Comparison of ENCODE assay signal across 23 cellular contexts in genomic region chr4:2647403-2648158, GRCh38.
DNase-seq lines count a peak whose midpoint lies in the region; TF ChIP-seq lines count a peak whose summit lies in the region.
"Had no signal": no experiment of that assay in that cellular context is flagged by ENCODE, and none has a peak within 500 bp of the region (broad histone marks: within the 10 kb centered on the region; RNA-seq: fewer than 3 reads in every experiment).

No MANE protein-coding gene starts in this region.

- no peaks in the 10 kb centered on the region for H3K9me3 Mint-ChIP-seq in chondrocyte (ENCODE audit: low read depth)
- no peaks in the 10 kb centered on the region for H3K9me3 Mint-ChIP-seq in progenitor cell of endocrine pancreas (ENCODE audit: low read depth)
- H3K9me3 Mint-ChIP-seq: activated naive CD8-positive, alpha-beta T cell treated with anti-CD3 and anti-CD28 coated beads for 36 hours; type B pancreatic cell had no signal

- peaks cover 11% of the 10 kb centered on the region for H3K4me1 Mint-ChIP-seq in chondrocyte (ENCODE audit: low read depth)
- peaks cover 1% of the 10 kb centered on the region for H3K4me1 Mint-ChIP-seq in progenitor cell of endocrine pancreas (ENCODE audit: low read depth)

- no peak overlapping the region for H3K4me3 ChIP-seq in mammary epithelial cell (replicated peaks in 1 of 3; ENCODE audit: insufficient read depth in 1 of 3, low read depth in 2 of 3, low read length in 3 of 3)
- H3K4me3 ChIP-seq: body of pancreas, prostate gland, SJSA1 had no signal

- H3K4me1 ChIP-seq in mammary epithelial cell (ENCODE audit: insufficient read depth, low read length): no peaks in the 10 kb centered on the region
- H3K4me1 ChIP-seq: BE2C, body of pancreas, prostate gland, SJSA1 had no signal

- no peaks in the 10 kb centered on the region for H4K20me1 ChIP-seq in mammary epithelial cell (ENCODE audit: insufficient read depth, low read length)

- dilution Hi-C loops in mammary epithelial cell (cut with HindIII; ENCODE audit: low sequenced_read_pairs): no loop called here

- no peak overlapping the region for H2AFZ ChIP-seq in mammary epithelial cell (ENCODE audit: low read depth, low read length)

- H3K27me3 Mint-ChIP-seq in chondrocyte (ENCODE audit: low read depth) (no peaks in the 10 kb centered on the region), progenitor cell of endocrine pancreas (no peaks in the 10 kb centered on the region)
- H3K27me3 Mint-ChIP-seq: activated naive CD8-positive, alpha-beta T cell treated with anti-CD3 and anti-CD28 coated beads for 36 hours; type B pancreatic cell had no signal

- TF ChIP-seq CTCF in chondrocyte (IDR thresholded peaks at IDR 0.05) (no peak), progenitor cell of endocrine pancreas (IDR thresholded peaks at IDR 0.05; ENCODE audit: unreplicated experiment) (no peak), mammary epithelial cell (conservative IDR thresholded peaks at IDR 0.05 in 1 of 2, IDR thresholded peaks at IDR 0.05 in 1 of 2; ENCODE audit: extremely low read depth in 1 of 2, insufficient read depth in 1 of 2, low read depth in 1 of 2, low read length in 2 of 2) (no peak)

- no peak overlapping the region for H3K4me2 ChIP-seq in mammary epithelial cell (ENCODE audit: insufficient read depth, low read depth, low read length)

- no TSS peak for BruUV-seq in mammary epithelial cell (replicated peaks; lab: Mats Ljungman, UMichigan)

- no peak overlapping the region for H3K27ac ChIP-seq in mammary epithelial cell (ENCODE audit: insufficient read depth, low read depth, low read length)
- H3K27ac ChIP-seq: body of pancreas, prostate gland, SJSA1 had no signal

- no peak overlapping the region for H3K9ac ChIP-seq in mammary epithelial cell (ENCODE audit: insufficient read depth, low read length)

- no peaks in the 10 kb centered on the region for H3K27me3 ChIP-seq in mammary epithelial cell (ENCODE audit: insufficient read depth, low read length)
- H3K27me3 ChIP-seq: BE2C, body of pancreas, SJSA1 had no signal

- H3K4me3 Mint-ChIP-seq in chondrocyte (ENCODE audit: unreplicated experiment) (no peak overlapping the region), progenitor cell of endocrine pancreas (ENCODE audit: low read depth) (no peak overlapping the region)
- H3K4me3 Mint-ChIP-seq: activated naive CD8-positive, alpha-beta T cell treated with anti-CD3 and anti-CD28 coated beads for 36 hours; type B pancreatic cell had no signal

- in situ Hi-C loops in mammary epithelial cell (cut with MboI; ENCODE audit: low sequenced_read_pairs in 2 of 2): no loop called here

- intact Hi-C loops in mammary epithelial cell (cut with micrococcal nuclease): no loop called here

- H3K27ac Mint-ChIP-seq in chondrocyte (ENCODE audit: unreplicated experiment) (peak overlapping the region; percentile 22), progenitor cell of endocrine pancreas (peak overlapping the region; percentile 59)
- H3K27ac Mint-ChIP-seq: activated naive CD8-positive, alpha-beta T cell treated with anti-CD3 and anti-CD28 coated beads for 36 hours; type B pancreatic cell had no signal

- H3K36me3 ChIP-seq in mammary epithelial cell (ENCODE audit: insufficient read depth, low read length): peaks cover 9% of the 10 kb centered on the region

- H3K79me2 ChIP-seq in mammary epithelial cell (ENCODE audit: insufficient read depth, low read length): no peaks in the 10 kb centered on the region

- peak; percentile 4 to 12 for DNase-seq in NCI-H2081 (lab: John Stamatoyannopoulos, UW)
- no peak for DNase-seq in NCI-H2081 treated with DMSO at 0.1 percent for 48 hours (lab: John Stamatoyannopoulos, UW)
- DNase-seq in NCI-H2029 treated with DMSO at 0.1 percent for 48 hours (lab: John Stamatoyannopoulos, UW): peak; percentile 55
- DNase-seq in chondrocyte (ENCODE audit: low spot score): no peak
- no peak for DNase-seq in progenitor cell of endocrine pancreas (ENCODE audit: low spot score, unreplicated experiment)
- no peak for DNase-seq in mammary epithelial cell
- DNase-seq in NCI-H446 (lab: John Stamatoyannopoulos, UW): no peak
- DNase-seq in retina: no peak
- DNase-seq: 8988T; activated CD4-positive, alpha-beta T cell treated with anti-CD3 and anti-CD28 coated beads for 1 hour; activated naive CD8-positive, alpha-beta T cell treated with anti-CD3 and anti-CD28 coated beads for 36 hours; BE2C; cortex of kidney; foreskin melanocyte; KBM-7; NCI-H526 treated with DMSO at 0.1 percent for 48 hours; PC-3; stimulated activated naive CD4-positive, alpha-beta T cell treated with Interleukin-2 at 50 U/mL for 16 hours; T1000 had no signal

- WGBS in mammary epithelial cell (ENCODE audit: low coverage, missing lambda C conversion rate): 95% methylated on average over 6 of the region's 10 CpGs

- CTCF ChIA-PET in mammary epithelial cell (lab: Charles Lee; ENCODE audit: low non-redundant PET): interaction anchor here (0.5 kb wide), 1 partner anchor 9 kb away, joined by 3 read pairs; no protein-coding TSS in a partner anchor

- no peaks in the 10 kb centered on the region for H3K9me3 ChIP-seq in mammary epithelial cell (replicated peaks; ENCODE audit: insufficient read depth, low read length)
- H3K9me3 ChIP-seq: BE2C, body of pancreas, prostate gland, SJSA1 had no signal

- H3K36me3 Mint-ChIP-seq in chondrocyte (ENCODE audit: low read depth) (peaks cover 30% of the 10 kb centered on the region), progenitor cell of endocrine pancreas (ENCODE audit: insufficient read depth) (peaks cover 17% of the 10 kb centered on the region)

Comparison
In these comparisons a context has a peak if more than half of its experiments do, and no peak if none do; other contexts are left out.
1. DNase-seq: peak in NCI-H2081 (2 of 2) and NCI-H2029 treated with DMSO at 0.1 percent for 48 hours (single experiment); none in NCI-H2081 treated with DMSO at 0.1 percent for 48 hours (single experiment), chondrocyte (single experiment), progenitor cell of endocrine pancreas (single experiment), mammary epithelial cell (single experiment), NCI-H446 (0 of 2) and retina (single experiment).